In the genomic region with DNA sequence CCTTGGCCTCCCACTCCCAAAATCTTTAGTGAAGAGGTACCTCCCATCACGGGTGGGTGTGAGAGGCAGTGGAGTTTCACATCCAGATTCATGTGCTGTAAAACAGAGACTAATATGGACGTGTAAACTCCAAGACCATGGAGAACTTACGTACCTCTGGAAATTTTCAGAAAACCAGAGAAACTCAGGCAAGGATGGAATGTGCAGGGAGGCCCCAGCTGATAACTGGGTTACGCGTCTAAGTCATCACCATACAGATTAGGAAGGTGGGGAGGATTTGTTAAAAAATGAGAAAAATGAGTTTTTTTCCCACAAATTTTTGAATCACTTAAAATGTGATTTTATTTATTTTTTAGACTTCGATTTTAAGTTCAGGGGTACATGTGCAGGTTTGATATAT, we compare ENCODE assay signal across 28 cellular contexts.
"Had no signal": no experiment of that assay in that cellular context is flagged by ENCODE, and none has a peak within 500 bp of the region (broad histone marks: within the 10 kb centered on the region; RNA-seq: fewer than 3 reads in every experiment).

No MANE protein-coding gene starts in this region.

- H3K27ac Mint-ChIP-seq: activated CD4-positive, alpha-beta memory T cell treated with anti-CD3 and anti-CD28 coated beads, Interleukin-2, amount 10 ng/mL, durations not matched to agents 7 days and 5 days; activated CD4-positive, alpha-beta T cell treated with anti-CD3 and anti-CD28 coated beads, Interleukin-2, amount 10 ng/mL, durations not matched to agents 7 days and 5 days; activated naive CD8-positive, alpha-beta T cell; activated T-cell treated with anti-CD3 and anti-CD28 coated beads, Interleukin-2, amount 50 U/mL, for 24 hours; activated T-cell treated with anti-CD3 and anti-CD28 coated beads, Interleukin-2, amount 50 U/mL, for 72 hours; dendritic cell treated with granulocyte-macrophage colony-stimulating factor and Interleukin-4, amounts not matched to agents 40 ng/mL and 50 ng/mL, for 4 days; WTC11 had no signal

- H3K9me3 ChIP-seq: ascending aorta, breast epithelium, esophagus muscularis mucosa, gastrocnemius medialis had no signal

- H3K4me3 ChIP-seq: ascending aorta, breast epithelium, cardiac muscle cell, coronary artery, esophagus muscularis mucosa, gastrocnemius medialis had no signal

- DNase-seq: activated CD4-positive, alpha-beta memory T cell treated with anti-CD3 and anti-CD28 coated beads, Interleukin-2, amount 10 ng/mL, durations not matched to agents 7 days and 5 days; activated CD4-positive, alpha-beta T cell treated with anti-CD3 and anti-CD28 coated beads for 1 hour; activated CD4-positive, alpha-beta T cell treated with anti-CD3 and anti-CD28 coated beads for 4 hours; activated CD4-positive, alpha-beta T cell treated with anti-CD3 and anti-CD28 coated beads, Interleukin-2, amount 10 ng/mL, durations not matched to agents 7 days and 5 days; activated CD4-positive, alpha-beta T cell treated with anti-CD3 and anti-CD28 coated beads, Interleukin-2, amount 50 U/mL, for 4 hours; activated CD8-positive, alpha-beta memory T cell treated with anti-CD3 and anti-CD28 coated beads, Interleukin-2, amount 50 U/mL, for 48 hours; activated gamma-delta T cell; activated naive CD4-positive, alpha-beta T cell; activated naive CD4-positive, alpha-beta T cell treated with anti-CD3 and anti-CD28 coated beads, Interleukin-2, amount 10 ng/mL, durations not matched to agents 7 days and 5 days; activated T-cell treated with anti-CD3 and anti-CD28 coated beads for 4 hours; activated T-cell treated with anti-CD3 and anti-CD28 coated beads, Interleukin-2, amount 50 U/mL, for 24 hours; activated T-cell treated with anti-CD3 and anti-CD28 coated beads, Interleukin-2, amount 50 U/mL, for 72 hours; central memory CD4-positive, alpha-beta T cell; cerebellar nuclear complex; effector CD4-positive, alpha-beta T cell; effector memory CD8-positive, alpha-beta T cell; foreskin keratinocyte; gastrocnemius medialis; T-helper 2 cell had no signal

- H3K36me3 Mint-ChIP-seq: activated naive CD4-positive, alpha-beta T cell treated with anti-CD3 and anti-CD28 coated beads, Interleukin-2, amount 10 ng/mL, durations not matched to agents 7 days and 5 days; activated naive CD8-positive, alpha-beta T cell; brain; WTC11 had no signal

- H3K4me3 Mint-ChIP-seq: activated CD4-positive, alpha-beta memory T cell treated with anti-CD3 and anti-CD28 coated beads, Interleukin-2, amount 10 ng/mL, durations not matched to agents 7 days and 5 days; activated CD4-positive, alpha-beta T cell treated with anti-CD3 and anti-CD28 coated beads, Interleukin-2, amount 10 ng/mL, durations not matched to agents 7 days and 5 days; activated naive CD4-positive, alpha-beta T cell treated with anti-CD3 and anti-CD28 coated beads, Interleukin-2, amount 10 ng/mL, durations not matched to agents 7 days and 5 days; activated naive CD8-positive, alpha-beta T cell; activated T-cell treated with anti-CD3 and anti-CD28 coated beads, Interleukin-2, amount 50 U/mL, for 24 hours; activated T-cell treated with anti-CD3 and anti-CD28 coated beads, Interleukin-2, amount 50 U/mL, for 72 hours; dendritic cell treated with granulocyte-macrophage colony-stimulating factor and Interleukin-4, amounts not matched to agents 40 ng/mL and 50 ng/mL, for 4 days; effector memory CD8-positive, alpha-beta T cell; WTC11 had no signal

- H3K4me1 Mint-ChIP-seq: activated CD4-positive, alpha-beta memory T cell treated with anti-CD3 and anti-CD28 coated beads, Interleukin-2, amount 10 ng/mL, durations not matched to agents 7 days and 5 days; activated CD4-positive, alpha-beta T cell treated with anti-CD3 and anti-CD28 coated beads, Interleukin-2, amount 10 ng/mL, durations not matched to agents 7 days and 5 days; activated naive CD4-positive, alpha-beta T cell treated with anti-CD3 and anti-CD28 coated beads, Interleukin-2, amount 10 ng/mL, durations not matched to agents 7 days and 5 days had no signal

- H3K27me3 Mint-ChIP-seq: activated naive CD8-positive, alpha-beta T cell; activated T-cell treated with anti-CD3 and anti-CD28 coated beads, Interleukin-2, amount 50 U/mL, for 24 hours; brain; dendritic cell treated with granulocyte-macrophage colony-stimulating factor and Interleukin-4, amounts not matched to agents 40 ng/mL and 50 ng/mL, for 4 days; effector memory CD8-positive, alpha-beta T cell had no signal

- H3K4me1 ChIP-seq: ascending aorta, breast epithelium, esophagus muscularis mucosa, foreskin keratinocyte, gastrocnemius medialis had no signal

- H3K36me3 ChIP-seq: ascending aorta, breast epithelium, cardiac muscle cell, esophagus muscularis mucosa, gastrocnemius medialis had no signal

- H3K27ac ChIP-seq: ascending aorta, breast epithelium, cardiac muscle cell, coronary artery, esophagus muscularis mucosa, foreskin keratinocyte, gastrocnemius medialis had no signal

- H3K27me3 ChIP-seq: ascending aorta, breast epithelium, cardiac muscle cell, esophagus muscularis mucosa, foreskin keratinocyte, gastrocnemius medialis had no signal

- H3K9me3 Mint-ChIP-seq: activated CD4-positive, alpha-beta memory T cell treated with anti-CD3 and anti-CD28 coated beads, Interleukin-2, amount 10 ng/mL, durations not matched to agents 7 days and 5 days; activated CD4-positive, alpha-beta T cell treated with anti-CD3 and anti-CD28 coated beads, Interleukin-2, amount 10 ng/mL, durations not matched to agents 7 days and 5 days; activated naive CD4-positive, alpha-beta T cell treated with anti-CD3 and anti-CD28 coated beads, Interleukin-2, amount 10 ng/mL, durations not matched to agents 7 days and 5 days; activated T-cell treated with anti-CD3 and anti-CD28 coated beads, Interleukin-2, amount 50 U/mL, for 24 hours; activated T-cell treated with anti-CD3 and anti-CD28 coated beads, Interleukin-2, amount 50 U/mL, for 72 hours; dendritic cell treated with granulocyte-macrophage colony-stimulating factor and Interleukin-4, amounts not matched to agents 40 ng/mL and 50 ng/mL, for 4 days; effector memory CD8-positive, alpha-beta T cell; WTC11 had no signal

- ATAC-seq: activated T-cell treated with anti-CD3 and anti-CD28 coated beads, Interleukin-2, amount 50 U/mL, for 72 hours; effector memory CD8-positive, alpha-beta T cell; foreskin keratinocyte; gastrocnemius medialis; WTC11 had no signal
